ENCODE assay signal across 19 cellular contexts in genomic region chr11:17580271-17580670, GRCh38. TPM values are rescaled to one million over a fixed set of nuclear protein-coding genes. Genes with fewer than 3 reads are reported as not detected.
A peak's percentile ranks its signal among the peaks of the same experiment; 100 is the strongest.
DNase-seq lines count a peak whose midpoint lies in the region; ATAC-seq and TF ChIP-seq lines count a peak whose summit lies in the region.
"Had no signal": no experiment of that assay in that cellular context is flagged by ENCODE, and none has a peak within 500 bp of the region (broad histone marks: within the 10 kb centered on the region; RNA-seq: fewer than 3 reads in every experiment).

No MANE protein-coding gene starts in this region.

- H3K4me1 ChIP-seq in suprapubic skin: no peaks in the 10 kb centered on the region
- H3K4me1 ChIP-seq in left lung: no peaks in the 10 kb centered on the region
- H3K4me1 ChIP-seq: BLaER1 treated with 17β-estradiol and CSF1 and Interleukin-3, amounts not matched to agents 10 nM and 100 nM had no signal

- POLR2A ChIA-PET in WTC11 (lab: Charles Lee): no interaction called here

- peak; percentile 48 for DNase-seq in activated effector memory CD4-positive, alpha-beta T cell treated with anti-CD3 and anti-CD28 coated beads, Interleukin-2, amount 50 U/mL, for 16 hours
- DNase-seq in activated effector memory CD4-positive, alpha-beta T cell treated with Interleukin-2 at 50 U/mL for 16 hours: no peak
- DNase-seq in WTC11 (ENCODE audit: low spot score) (peak; percentile 3), islet precursor cell (peak; percentile 18), suprapubic skin (ENCODE audit: low spot score in 2 of 2) (peak; percentile 5 to 26), NCI-H1092 treated with DMSO at 0.1 percent for 48 hours (lab: John Stamatoyannopoulos, UW) (no peak), left lung (no peak)
- DNase-seq: Calu3; CD8-positive, alpha-beta T cell; DMS79 treated with DMSO at 0.1 percent for 48 hours; GF-D8; GM23248; HCEC 1CT had no signal

- no peak for TF ChIP-seq CTCF in WTC11 (IDR thresholded peaks at IDR 0.05)
- TF ChIP-seq CTCF in suprapubic skin (IDR thresholded peaks at IDR 0.05): no peak
- TF ChIP-seq CTCF in left lung (IDR thresholded peaks at IDR 0.05): no peak

- H3K36me3 Mint-ChIP-seq in WTC11: no peaks in the 10 kb centered on the region
- H3K36me3 Mint-ChIP-seq: CD8-positive, alpha-beta T cell had no signal

- H3K27ac ChIP-seq in suprapubic skin (no peak overlapping the region), left lung (no peak overlapping the region)
- H3K27ac ChIP-seq: BLaER1 treated with 17β-estradiol and CSF1 and Interleukin-3, amounts not matched to agents 10 nM and 100 nM; GM23248; HL-60 had no signal

- intact Hi-C loops in left lung (cut with DNase I): no loop called here

- peaks cover 16% of the 10 kb centered on the region for H3K4me1 Mint-ChIP-seq in WTC11
- H3K4me1 Mint-ChIP-seq: B cell had no signal

- H3K27ac Mint-ChIP-seq in WTC11: no peak overlapping the region
- H3K27ac Mint-ChIP-seq: B cell; CD8-positive, alpha-beta T cell had no signal

- CTCF ChIA-PET in WTC11 (lab: Charles Lee): no interaction called here

- H3K36me3 ChIP-seq in suprapubic skin (no peaks in the 10 kb centered on the region), left lung (no peaks in the 10 kb centered on the region)
- H3K36me3 ChIP-seq: BLaER1 treated with 17β-estradiol and CSF1 and Interleukin-3, amounts not matched to agents 10 nM and 100 nM had no signal

- H3K27me3 ChIP-seq in suprapubic skin (no peaks in the 10 kb centered on the region), left lung (no peaks in the 10 kb centered on the region)
- H3K27me3 ChIP-seq: BLaER1 treated with 17β-estradiol and CSF1 and Interleukin-3, amounts not matched to agents 10 nM and 100 nM had no signal

- no peak overlapping the region for H3K4me3 Mint-ChIP-seq in WTC11
- H3K4me3 Mint-ChIP-seq: B cell; CD8-positive, alpha-beta T cell had no signal

- no peaks in the 10 kb centered on the region; the same call in 1 of the 2 replicates for H3K9me3 Mint-ChIP-seq in WTC11
- H3K9me3 Mint-ChIP-seq: CD8-positive, alpha-beta T cell had no signal

- no peaks in the 10 kb centered on the region; the same call in 1 of the 2 replicates for H3K27me3 Mint-ChIP-seq in WTC11 (ENCODE audit: low read depth)
- H3K27me3 Mint-ChIP-seq: B cell had no signal

- H3K4me3 ChIP-seq in suprapubic skin (no peak overlapping the region), left lung (no peak overlapping the region)
- H3K4me3 ChIP-seq: BLaER1 treated with 17β-estradiol and CSF1 and Interleukin-3, amounts not matched to agents 10 nM and 100 nM; GM23248 had no signal

- H3K9me3 ChIP-seq in suprapubic skin (no peaks in the 10 kb centered on the region), left lung (no peaks in the 10 kb centered on the region)

- no peak for TF ChIP-seq EP300 in suprapubic skin (IDR thresholded peaks at IDR 0.05)

- ATAC-seq in WTC11 (no peak), left lung (no peak)
- ATAC-seq: CD8-positive, alpha-beta T cell had no signal

- TF ChIP-seq POLR2A in suprapubic skin (IDR thresholded peaks at IDR 0.05): no peak

- WGBS in suprapubic skin: 75% methylated on average over 1 of the region's 1 CpG

TF ChIP-seq in WTC11, 78 proteins besides CTCF, POLR2A, EP300 and RAD21:
- TF ChIP-seq MLX (CRISPR knock-in tag; IDR thresholded peaks at IDR 0.05) (no peak), ZNF423 (CRISPR knock-in tag; IDR thresholded peaks at IDR 0.05) (peak; percentile 82)

RNA-seq across cellular contexts. Expression of gene OTOG, which starts 33.2 kb away (rescaled TPM):
- total RNA-seq in WTC11 (2021): 1.4 to 3.5 TPM (median 2.1 TPM) in 3 replicates
- total RNA-seq in suprapubic skin: not detected
- total RNA-seq in left lung: not detected
- total RNA-seq: A172; B cell; Calu3; CD8-positive, alpha-beta T cell; GM23248; H4; HT1080 had no signal

RNA-seq across cellular contexts. Expression of gene USH1C, which starts 36.1 kb away (rescaled TPM):
- total RNA-seq in WTC11 (2021) (3.3 to 3.9 TPM (median 3.7 TPM) in 3 replicates), suprapubic skin (not detected), left lung (under 1 TPM in 1 of 2 donors, not detected in 1; 0.63 TPM)
- total RNA-seq: A172; B cell; CD8-positive, alpha-beta T cell; GM23248; H4; HT1080 had no signal

Comparison
In these comparisons a context has a peak if more than half of its experiments do, and no peak if none do; other contexts are left out.
1. DNase-seq: peak in activated effector memory CD4-positive, alpha-beta T cell treated with anti-CD3 and anti-CD28 coated beads, Interleukin-2, amount 50 U/mL, for 16 hours (single experiment), WTC11 (single experiment), islet precursor cell (single experiment) and suprapubic skin (2 of 2); none in activated effector memory CD4-positive, alpha-beta T cell treated with Interleukin-2 at 50 U/mL for 16 hours (single experiment), NCI-H1092 treated with DMSO at 0.1 percent for 48 hours (single experiment) and left lung (0 of 2).